In the genomic region with DNA sequence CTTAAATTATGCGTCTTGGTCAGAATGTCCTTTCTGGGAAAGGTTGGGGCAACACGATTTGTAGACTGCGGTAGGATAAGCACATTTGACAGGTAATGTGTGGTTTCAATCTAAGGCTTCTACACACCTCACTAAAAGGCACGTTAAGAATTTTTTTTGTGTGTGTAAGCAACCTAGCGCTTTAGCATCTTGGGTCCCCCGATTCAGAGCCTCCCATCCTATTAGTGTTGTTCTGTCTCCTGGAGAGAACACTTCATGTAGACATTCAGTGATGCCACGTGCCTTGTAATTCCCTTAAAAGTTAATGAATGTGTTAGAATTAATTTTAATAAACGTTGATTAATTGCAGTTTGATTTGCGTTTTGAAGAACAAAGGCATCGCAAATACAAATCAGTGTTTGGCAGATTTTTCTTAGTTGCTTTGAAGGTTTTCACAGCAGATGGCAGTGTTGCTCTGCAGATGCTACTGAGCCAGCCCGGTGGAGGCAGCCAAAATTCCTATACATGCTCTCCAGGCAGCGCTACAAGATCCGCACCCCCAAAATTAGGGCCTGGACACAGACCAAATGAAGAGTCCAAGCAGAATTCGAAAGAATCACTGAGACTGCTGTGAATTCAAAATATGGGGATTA, we compare ENCODE assay signal across 7 cellular contexts.
DNase-seq lines count a peak whose midpoint lies in the region; ATAC-seq and TF ChIP-seq lines count a peak whose summit lies in the region.

No MANE protein-coding gene starts in this region.

- DNase-seq in GM04504 (ENCODE audit: low read depth) (peak; percentile 15), NOMO-1 treated with dmso at 0.1 percent for 144 hours (lab: John Stamatoyannopoulos, UW; ENCODE audit: unreplicated experiment) (peak; percentile 5), dorsolateral prefrontal cortex (peak; percentile 28 to 65 (median 55)), midbrain (lab: John Stamatoyannopoulos, UW) (peak; percentile 83)
- DNase-seq in activated CD8-positive, alpha-beta memory T cell treated with anti-CD3 and anti-CD28 coated beads for 24 hours, result no peak
- DNase-seq in activated naive CD4-positive, alpha-beta T cell treated with anti-CD3 and anti-CD28 coated beads, Interleukin-2, amount 50 U/mL, for 16 hours, result no peak

- TF ChIP-seq CTCF in dorsolateral prefrontal cortex (IDR thresholded peaks at IDR 0.05 in 54 of 56, conservative IDR thresholded peaks at IDR 0.05 in 2 of 56; ENCODE audit: low read depth in 1 of 56, partially characterized antibody in 56 of 56), result peak; percentile 60 to 86 (median 76)

- no peaks in the 10 kb centered on the region for H3K27me3 ChIP-seq in dorsolateral prefrontal cortex

- H3K27ac ChIP-seq in dorsolateral prefrontal cortex, result peak overlapping the region in 21 of 59 donors; percentile 5 to 68 (median 41)

- intact Hi-C loops in dorsolateral prefrontal cortex (cut with DNase I), result no loop called here

- H3K4me3 ChIP-seq in dorsolateral prefrontal cortex, result peak overlapping the region; percentile 3 to 62 (median 42)

- ATAC-seq in HG02885 (IDR thresholded peaks at IDR 0.05; ENCODE audit: poor library complexity, unreplicated experiment), result peak; percentile 40

Comparison
In these comparisons a context has a peak if more than half of its experiments do, and no peak if none do; other contexts are left out.
1. DNase-seq: peak in GM04504 (single experiment), NOMO-1 treated with dmso at 0.1 percent for 144 hours (single experiment), dorsolateral prefrontal cortex (10 of 10) and midbrain (single experiment); none in activated CD8-positive, alpha-beta memory T cell treated with anti-CD3 and anti-CD28 coated beads for 24 hours (single experiment) and activated naive CD4-positive, alpha-beta T cell treated with anti-CD3 and anti-CD28 coated beads, Interleukin-2, amount 50 U/mL, for 16 hours (single experiment).